ENCODE assay signal across 8 cellular contexts in genomic region chr1:94418664-94419655, GRCh38. TPM values are rescaled to one million over a fixed set of nuclear protein-coding genes. Genes with fewer than 3 reads are reported as not detected.
DNase-seq lines count a peak whose midpoint lies in the region; ATAC-seq and TF ChIP-seq lines count a peak whose summit lies in the region.

No MANE protein-coding gene starts in this region.

- H3K4me3 Mint-ChIP-seq in stimulated activated memory B cell treated with anti-CD40 and anti-IgM and Interleukin-4, amounts not matched to agents 10 μg/mL and 1 μg/mL and 100 μg/mL, for 72 hours: no peak overlapping the region

- no peaks in the 10 kb centered on the region for H3K9me3 ChIP-seq in AG04450 (ENCODE audit: control insufficient read depth, insufficient read depth, low read length)

- no peaks in the 10 kb centered on the region for H3K36me3 Mint-ChIP-seq in stimulated activated memory B cell treated with anti-CD40 and anti-IgM and Interleukin-4, amounts not matched to agents 10 μg/mL and 1 μg/mL and 100 μg/mL, for 72 hours

- H3K27me3 Mint-ChIP-seq in stimulated activated memory B cell treated with anti-CD40 and anti-IgM and Interleukin-4, amounts not matched to agents 10 μg/mL and 1 μg/mL and 100 μg/mL, for 72 hours: peaks cover 11% of the 10 kb centered on the region

- ATAC-seq in HG02973 (IDR thresholded peaks at IDR 0.05; ENCODE audit: unreplicated experiment): peak; percentile 15
- ATAC-seq in stimulated activated memory B cell treated with anti-CD40 and anti-IgM and Interleukin-4, amounts not matched to agents 10 μg/mL and 1 μg/mL and 100 μg/mL, for 72 hours: peak; percentile 46

- H3K27ac Mint-ChIP-seq in stimulated activated memory B cell treated with anti-CD40 and anti-IgM and Interleukin-4, amounts not matched to agents 10 μg/mL and 1 μg/mL and 100 μg/mL, for 72 hours: no peak overlapping the region

- DNase-seq in AG04450 (ENCODE audit: low read depth, low spot score) (no peak), GM12864 (ENCODE audit: low read depth) (no peak), OCI-M1 (lab: John Stamatoyannopoulos, UW) (peak; percentile 47), cerebellar cortex (ENCODE audit: low spot score) (peak; percentile 35), kidney glomerular epithelial cell (lab: John Stamatoyannopoulos, UW) (peak; percentile 8), germinal center (ENCODE audit: low spot score) (no peak)

- H3K4me1 Mint-ChIP-seq in stimulated activated memory B cell treated with anti-CD40 and anti-IgM and Interleukin-4, amounts not matched to agents 10 μg/mL and 1 μg/mL and 100 μg/mL, for 72 hours: peaks cover 35% of the 10 kb centered on the region

- POLR2A ChIA-PET in AG04450 (lab: Yijun Ruan, JAX): interaction anchor here (0.6 to 1.2 kb wide), 3 partner anchors 10 to 314 kb away, joined by 3 to 5 read pairs (median 3); no protein-coding TSS in a partner anchor

- TF ChIP-seq CTCF in AG04450 (IDR thresholded peaks at IDR 0.05; ENCODE audit: low read depth, low read length) (no peak), GM12864 (IDR thresholded peaks at IDR 0.05; ENCODE audit: low read depth, low read length, missing control alignments) (no peak)

- no peaks in the 10 kb centered on the region for H3K9me3 Mint-ChIP-seq in stimulated activated memory B cell treated with anti-CD40 and anti-IgM and Interleukin-4, amounts not matched to agents 10 μg/mL and 1 μg/mL and 100 μg/mL, for 72 hours

- H3K27me3 ChIP-seq in AG04450 (ENCODE audit: control insufficient read depth, insufficient read depth, low read length): no peaks in the 10 kb centered on the region

- CTCF ChIA-PET in AG04450 (lab: Charles Lee): interaction anchor here (1.6 kb wide), 1 partner anchor 35 kb away, joined by 3 read pairs; no protein-coding TSS in a partner anchor

- no peak overlapping the region for H3K27ac ChIP-seq in AG04450 (ENCODE audit: low read depth, low read length)

- H3K4me3 ChIP-seq in AG04450 (ENCODE audit: low read depth, low read length) (peak overlapping the region; percentile 82), GM12864 (ENCODE audit: low read depth, low read length) (peak overlapping the region; percentile 94)

RNA-seq across cellular contexts. Expression of gene ABCD3, which starts 0.8 kb away (rescaled TPM):
- 25.0 and 34.0 TPM in 2 replicates for polyA plus RNA-seq in AG04450 (2011; rRNA removed)
- polyA minus RNA-seq in AG04450 (2011; rRNA and poly(A)+ RNA removed): 17.8 and 32.0 TPM in 2 replicates

Comparison
In these comparisons a context has a peak if more than half of its experiments do, and no peak if none do; other contexts are left out.
1. DNase-seq: peak in OCI-M1 (single experiment), cerebellar cortex (single experiment) and kidney glomerular epithelial cell (single experiment); none in AG04450 (single experiment), GM12864 (single experiment) and germinal center (single experiment).